Comparison of ENCODE assay signal across 1 cellular context in the genomic region with DNA sequence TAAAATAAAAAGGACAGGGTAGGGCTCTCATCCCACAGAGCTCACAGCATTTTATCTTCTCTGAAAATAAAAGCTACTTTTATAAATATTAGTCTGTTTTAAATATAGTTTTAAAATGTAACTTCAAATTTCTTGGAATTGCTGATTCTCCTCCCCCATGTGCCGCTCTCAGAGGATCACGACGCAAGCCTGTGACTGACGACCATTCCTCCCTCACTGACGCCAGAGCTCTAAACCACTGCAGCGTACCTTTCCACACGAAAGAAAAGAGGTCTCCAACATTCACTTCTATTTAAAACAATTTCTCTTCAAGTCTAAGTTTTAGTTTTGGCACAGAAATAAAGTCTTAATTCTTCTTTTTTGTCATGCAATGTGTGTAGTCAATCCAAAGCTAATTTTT.
TF ChIP-seq lines count a peak whose summit lies in the region.

No MANE protein-coding gene starts in this region.

TF ChIP-seq in HepG2, 621 proteins besides CTCF, POLR2A, EP300 and RAD21:
- 0 out of 2 replicates have a peak, but pooled peaks have one; percentile 2 for TF ChIP-seq RBFOX2 (IDR thresholded peaks at IDR 0.05; ENCODE audit: low read depth, low read length)
- no peak for TF ChIP-seq ZNF143 (CRISPR knock-in tag; IDR thresholded peaks at IDR 0.05)
TF ChIP-seq in HepG2: peak in this region for 1.
